In genomic region chr3:18556503-18556902, GRCh38 we compare ENCODE assay signal across 8 cellular contexts.
DNase-seq lines count a peak whose midpoint lies in the region; ATAC-seq and TF ChIP-seq lines count a peak whose summit lies in the region.

No MANE protein-coding gene starts in this region.

- no peak for TF ChIP-seq POLR2A in thyroid gland (IDR thresholded peaks at IDR 0.05)

- peak; percentile 91 for DNase-seq in activated CD4-positive, alpha-beta T cell treated with anti-CD3 and anti-CD28 coated beads for 36 hours
- peak in 1 of 3 donors; percentile 4 for DNase-seq in mucosa of descending colon
- no peak for DNase-seq in NK-92 treated with Interleukin-12 subunit alpha and Interleukin-12 subunit beta, amount 100 ng/mL, for 24 hours (lab: John Stamatoyannopoulos, UW)
- no peak for DNase-seq in thyroid gland
- no peak for DNase-seq in BE2C
- DNase-seq in HT-29 (ENCODE audit: low spot score) = no peak

- H3K4me3 Mint-ChIP-seq in activated CD4-positive, alpha-beta T cell treated with anti-CD3 and anti-CD28 coated beads for 36 hours = peak overlapping the region; percentile 37

- H3K9me3 ChIP-seq in mucosa of descending colon (no peaks in the 10 kb centered on the region), thyroid gland (no peaks in the 10 kb centered on the region), BE2C (no peaks in the 10 kb centered on the region)

- H3K9me3 Mint-ChIP-seq in activated CD4-positive, alpha-beta T cell treated with anti-CD3 and anti-CD28 coated beads for 36 hours (ENCODE audit: low read depth) = peaks cover 5% of the 10 kb centered on the region

- H3K27me3 Mint-ChIP-seq in activated CD4-positive, alpha-beta T cell treated with anti-CD3 and anti-CD28 coated beads for 36 hours = no peaks in the 10 kb centered on the region

- H3K4me3 ChIP-seq in mucosa of descending colon (no peak overlapping the region), thyroid gland (replicated peaks in 1 of 3) (no peak overlapping the region), BE2C (ENCODE audit: low read depth, low read length) (no peak overlapping the region)

- ATAC-seq in GM18858 (IDR thresholded peaks at IDR 0.05; ENCODE audit: unreplicated experiment) = peak; percentile 84
- ATAC-seq in HG02981 (IDR thresholded peaks at IDR 0.05; ENCODE audit: unreplicated experiment) = peak; percentile 86
- ATAC-seq in activated CD4-positive, alpha-beta T cell treated with anti-CD3 and anti-CD28 coated beads for 36 hours = peak; percentile 83
- ATAC-seq in mucosa of descending colon = peak; percentile 48

- no peaks in the 10 kb centered on the region for H3K36me3 ChIP-seq in mucosa of descending colon (ENCODE audit: low read depth)
- no peaks in the 10 kb centered on the region for H3K36me3 ChIP-seq in thyroid gland
- no peaks in the 10 kb centered on the region for H3K36me3 ChIP-seq in BE2C

- H3K27me3 ChIP-seq in thyroid gland = no peaks in the 10 kb centered on the region
- H3K27me3 ChIP-seq in BE2C = no peaks in the 10 kb centered on the region

- TF ChIP-seq CTCF in mucosa of descending colon (IDR thresholded peaks at IDR 0.05) (no peak), thyroid gland (IDR thresholded peaks at IDR 0.05) (no peak), BE2C (IDR thresholded peaks at IDR 0.05; ENCODE audit: low read depth, low read length) (no peak)

- intact Hi-C loops in activated CD4-positive, alpha-beta T cell treated with anti-CD3 and anti-CD28 coated beads for 36 hours (cut with DNase I, micrococcal nuclease) = loop anchor here (1.0 to 10.0 kb wide), 17 partner anchors 52 to 1501 kb away; partner anchors contain the start of gene TBC1D5 (in 1 of the 2)
- intact Hi-C loops in mucosa of descending colon (cut with DNase I, micrococcal nuclease) = no loop called here
- intact Hi-C loops in thyroid gland (cut with DNase I) = loop anchor here (5.0 kb wide), 1 partner anchor 206 kb away; no protein-coding TSS in a partner anchor

- H3K4me1 ChIP-seq in mucosa of descending colon (ENCODE audit: low read depth) (no peaks in the 10 kb centered on the region), thyroid gland (no peaks in the 10 kb centered on the region), BE2C (no peaks in the 10 kb centered on the region)

- 69 to 86% methylated on average over 3 of the region's 3 CpGs for WGBS in thyroid gland, 2 donors

- no peak overlapping the region for H3K27ac ChIP-seq in thyroid gland

- CTCF ChIA-PET in activated CD4-positive, alpha-beta T cell treated with anti-CD3 and anti-CD28 coated beads for 36 hours (lab: Charles Lee) = interaction anchor here (0.8 to 1.4 kb wide), 8 partner anchors 24 to 231 kb away, joined by 3 to 8 read pairs (median 4); no protein-coding TSS in a partner anchor

- peak overlapping the region; percentile 97 for H3K27ac Mint-ChIP-seq in activated CD4-positive, alpha-beta T cell treated with anti-CD3 and anti-CD28 coated beads for 36 hours

- H3K36me3 Mint-ChIP-seq in activated CD4-positive, alpha-beta T cell treated with anti-CD3 and anti-CD28 coated beads for 36 hours (ENCODE audit: low read depth) = peaks cover 26% of the 10 kb centered on the region

- peaks cover 67% of the 10 kb centered on the region for H3K4me1 Mint-ChIP-seq in activated CD4-positive, alpha-beta T cell treated with anti-CD3 and anti-CD28 coated beads for 36 hours

- POLR2A ChIA-PET in activated CD4-positive, alpha-beta T cell treated with anti-CD3 and anti-CD28 coated beads for 36 hours (lab: Charles Lee) = interaction anchor here (0.6 to 2.1 kb wide), 12 partner anchors 87 to 188 kb away, joined by 3 to 15 read pairs (median 5); no protein-coding TSS in a partner anchor

Comparison
In these comparisons a context has a peak if more than half of its experiments do, and no peak if none do; other contexts are left out.
1. intact Hi-C loops: an anchor here in activated CD4-positive, alpha-beta T cell treated with anti-CD3 and anti-CD28 coated beads for 36 hours (1.0 to 10.0 kb wide) and thyroid gland (5.0 kb wide); none called in mucosa of descending colon.